In the genomic region with DNA sequence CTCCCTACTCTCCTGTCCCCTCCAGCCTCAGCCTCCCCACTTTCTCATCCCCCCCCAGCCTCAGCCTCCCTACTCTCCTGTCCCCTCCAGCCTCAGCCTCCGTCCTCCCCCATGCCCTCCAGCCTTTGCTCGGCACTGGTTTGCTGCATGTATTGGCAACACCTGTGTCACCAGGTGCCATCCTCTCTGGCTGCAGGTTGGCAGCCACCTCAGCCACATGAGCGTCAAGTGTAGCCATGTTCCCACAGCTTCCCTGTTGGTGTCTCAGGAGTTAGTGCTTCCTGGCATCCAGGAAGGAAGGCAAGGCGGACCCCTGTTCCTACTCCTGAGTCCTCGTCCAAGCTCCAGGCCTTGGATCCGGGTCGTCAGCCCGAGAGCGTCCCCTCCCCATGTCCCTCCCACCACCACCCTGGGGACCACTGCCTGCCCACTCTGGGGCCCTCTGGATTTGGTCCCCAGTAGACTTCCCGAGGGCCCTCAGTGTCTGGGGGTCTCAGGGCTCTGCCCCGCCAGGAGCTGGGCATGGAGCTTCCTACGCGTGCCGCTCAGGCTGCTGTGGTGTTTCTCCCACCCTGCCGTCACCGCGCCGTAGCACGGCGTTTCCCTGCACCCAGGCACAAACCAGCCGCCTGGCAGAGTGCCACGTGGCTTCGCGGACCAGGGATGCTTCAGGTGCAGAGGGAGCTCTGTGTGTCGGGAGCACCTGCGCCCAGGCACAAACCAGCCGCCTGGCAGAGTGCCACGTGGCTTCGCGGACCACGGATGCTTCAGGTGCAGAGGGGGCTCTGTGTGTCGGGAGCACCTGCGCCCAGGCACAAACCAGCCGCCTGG, we compare ENCODE assay signal across 23 cellular contexts.
"Had no signal": no experiment of that assay in that cellular context is flagged by ENCODE, and none has a peak within 500 bp of the region (broad histone marks: within the 10 kb centered on the region; RNA-seq: fewer than 3 reads in every experiment).

No MANE protein-coding gene starts in this region.

- DNase-seq: effector memory CD4-positive, alpha-beta T cell; glutamatergic neuron; immature natural killer cell; left lung; lower lobe of right lung; midbrain; occipital lobe; stimulated activated CD4-positive, alpha-beta T cell treated with anti-CD3 and anti-CD28 coated beads, Interleukin-2, amount 100 ng/mL, for 24 hours; stimulated activated CD4-positive, alpha-beta T cell treated with anti-CD3 and anti-CD28 coated beads, Interleukin-4, amount 100 ng/mL, for 4 hours; stimulated activated naive B cell treated with anti-CD40 and anti-IgM and Interleukin-4, amounts not matched to agents 10 μg/mL and 1 μg/mL and 100 μg/mL, for 72 hours; stimulated activated naive CD8-positive, alpha-beta T cell treated with anti-CD3 and anti-CD28 coated beads, Interleukin-15, amount 100 ng/mL, for 72 hours; transverse colon had no signal

- H3K79me2 ChIP-seq: parathyroid adenoma had no signal

- H3K27me3 Mint-ChIP-seq: central memory CD8-positive, alpha-beta T cell; memory B cell; natural killer cell treated with Interleukin-12 subunit alpha and Interleukin-12 subunit beta and Interleukin-15 and Interleukin-18, amount 100 ng/mL, for 72 hours; stimulated activated naive B cell treated with anti-CD40 and anti-IgM and Interleukin-4, amounts not matched to agents 10 μg/mL and 1 μg/mL and 100 μg/mL, for 72 hours; stimulated activated naive CD8-positive, alpha-beta T cell treated with anti-CD3 and anti-CD28 coated beads, Interleukin-15, amount 100 ng/mL, for 72 hours had no signal

- H3K27ac ChIP-seq: epithelial cell of prostate, esophagus muscularis mucosa, left lung, lower lobe of right lung, neural progenitor cell, parathyroid adenoma, transverse colon had no signal

- FAIRE-seq: endometrium, keratinocyte had no signal

- H3K9ac ChIP-seq: neural progenitor cell, parathyroid adenoma had no signal

- H3K9me3 Mint-ChIP-seq: central memory CD8-positive, alpha-beta T cell; memory B cell; natural killer cell treated with Interleukin-12 subunit alpha and Interleukin-12 subunit beta and Interleukin-15 and Interleukin-18, amount 100 ng/mL, for 72 hours; neural progenitor cell; stimulated activated naive B cell treated with anti-CD40 and anti-IgM and Interleukin-4, amounts not matched to agents 10 μg/mL and 1 μg/mL and 100 μg/mL, for 72 hours; stimulated activated naive CD8-positive, alpha-beta T cell treated with anti-CD3 and anti-CD28 coated beads, Interleukin-15, amount 100 ng/mL, for 72 hours had no signal

- ATAC-seq: left lung; lower lobe of right lung; natural killer cell treated with Interleukin-12 subunit alpha and Interleukin-12 subunit beta and Interleukin-15 and Interleukin-18, amount 100 ng/mL, for 72 hours; stimulated activated naive B cell treated with anti-CD40 and anti-IgM and Interleukin-4, amounts not matched to agents 10 μg/mL and 1 μg/mL and 100 μg/mL, for 72 hours; stimulated activated naive CD8-positive, alpha-beta T cell treated with anti-CD3 and anti-CD28 coated beads, Interleukin-15, amount 100 ng/mL, for 72 hours had no signal

- H3K4me3 Mint-ChIP-seq: central memory CD8-positive, alpha-beta T cell; immature natural killer cell; memory B cell; natural killer cell treated with Interleukin-12 subunit alpha and Interleukin-12 subunit beta and Interleukin-15 and Interleukin-18, amount 100 ng/mL, for 72 hours; neural progenitor cell; stimulated activated naive B cell treated with anti-CD40 and anti-IgM and Interleukin-4, amounts not matched to agents 10 μg/mL and 1 μg/mL and 100 μg/mL, for 72 hours; stimulated activated naive CD8-positive, alpha-beta T cell treated with anti-CD3 and anti-CD28 coated beads, Interleukin-15, amount 100 ng/mL, for 72 hours had no signal

- H2AFZ ChIP-seq: neural progenitor cell, parathyroid adenoma had no signal

- H3K4me2 ChIP-seq: neural progenitor cell had no signal

- H3K27ac Mint-ChIP-seq: immature natural killer cell; memory B cell; natural killer cell treated with Interleukin-12 subunit alpha and Interleukin-12 subunit beta and Interleukin-15 and Interleukin-18, amount 100 ng/mL, for 72 hours; neural progenitor cell; stimulated activated naive B cell treated with anti-CD40 and anti-IgM and Interleukin-4, amounts not matched to agents 10 μg/mL and 1 μg/mL and 100 μg/mL, for 72 hours; stimulated activated naive CD8-positive, alpha-beta T cell treated with anti-CD3 and anti-CD28 coated beads, Interleukin-15, amount 100 ng/mL, for 72 hours had no signal

- H3K27me3 ChIP-seq: esophagus muscularis mucosa, gastroesophageal sphincter, left lung, neural progenitor cell, transverse colon had no signal

- H3K36me3 ChIP-seq: neural progenitor cell, thoracic aorta, transverse colon had no signal

- H3K36me3 Mint-ChIP-seq: natural killer cell treated with Interleukin-12 subunit alpha and Interleukin-12 subunit beta and Interleukin-15 and Interleukin-18, amount 100 ng/mL, for 72 hours had no signal

- H3K9me3 ChIP-seq: esophagus muscularis mucosa, gastroesophageal sphincter, left lung, lower lobe of right lung, thoracic aorta, transverse colon had no signal

- H3K4me1 Mint-ChIP-seq: central memory CD8-positive, alpha-beta T cell; immature natural killer cell; memory B cell; stimulated activated naive CD8-positive, alpha-beta T cell treated with anti-CD3 and anti-CD28 coated beads, Interleukin-15, amount 100 ng/mL, for 72 hours had no signal

- H3K4me3 ChIP-seq: esophagus muscularis mucosa, gastroesophageal sphincter, left lung, lower lobe of right lung, neural progenitor cell, transverse colon had no signal

- H3K4me1 ChIP-seq: left lung, lower lobe of right lung, parathyroid adenoma, transverse colon had no signal
